Comparison of ENCODE assay signal across 17 cellular contexts in genomic region chr13:48184260-48184659, GRCh38. TPM values are rescaled to one million over a fixed set of nuclear protein-coding genes. Genes with fewer than 3 reads are reported as not detected.
DNase-seq lines count a peak whose midpoint lies in the region; ATAC-seq and TF ChIP-seq lines count a peak whose summit lies in the region.
"Had no signal": no experiment of that assay in that cellular context is flagged by ENCODE, and none has a peak within 500 bp of the region (broad histone marks: within the 10 kb centered on the region; RNA-seq: fewer than 3 reads in every experiment).

No MANE protein-coding gene starts in this region.

- no peak for TF ChIP-seq POLR2A in spleen (IDR thresholded peaks at IDR 0.05)

- no peaks in the 10 kb centered on the region for H3K27me3 ChIP-seq in spleen (replicated peaks in 1 of 7)
- H3K27me3 ChIP-seq: adrenal gland, colonic mucosa, transverse colon had no signal

- peak overlapping the region; percentile 44 for H3K4me3 Mint-ChIP-seq in activated CD8-positive, alpha-beta T cell treated with anti-CD3 and anti-CD28 coated beads for 36 hours
- H3K4me3 Mint-ChIP-seq: activated CD4-positive, alpha-beta memory T cell treated with anti-CD3 and anti-CD28 coated beads for 36 hours; memory B cell had no signal

- no peaks in the 10 kb centered on the region for H3K9me3 Mint-ChIP-seq in activated CD8-positive, alpha-beta T cell treated with anti-CD3 and anti-CD28 coated beads for 36 hours
- H3K9me3 Mint-ChIP-seq: activated CD4-positive, alpha-beta memory T cell treated with anti-CD3 and anti-CD28 coated beads for 36 hours; IgD-negative memory B cell; memory B cell had no signal

- ATAC-seq in GM18498 (IDR thresholded peaks at IDR 0.05; ENCODE audit: unreplicated experiment): peak; percentile 49
- peak; percentile 47 for ATAC-seq in activated CD8-positive, alpha-beta T cell treated with anti-CD3 and anti-CD28 coated beads for 36 hours
- ATAC-seq in GM18873 (IDR thresholded peaks at IDR 0.05; ENCODE audit: low FRiP score, unreplicated experiment): no peak
- no peak for ATAC-seq in GM21529 (IDR thresholded peaks at IDR 0.05; ENCODE audit: unreplicated experiment)

- H3K27ac Mint-ChIP-seq in activated CD8-positive, alpha-beta T cell treated with anti-CD3 and anti-CD28 coated beads for 36 hours: peak overlapping the region; percentile 82
- H3K27ac Mint-ChIP-seq: activated CD4-positive, alpha-beta memory T cell treated with anti-CD3 and anti-CD28 coated beads for 36 hours; memory B cell had no signal

- no peak overlapping the region for H3K4me3 ChIP-seq in spleen
- H3K4me3 ChIP-seq: adrenal gland, colonic mucosa, transverse colon had no signal

- 55 to 72% (median 69%) methylated on average over 4 of the region's 4 CpGs for WGBS in spleen, 5 donors

- H3K36me3 Mint-ChIP-seq in activated CD8-positive, alpha-beta T cell treated with anti-CD3 and anti-CD28 coated beads for 36 hours (ENCODE audit: low read depth): no peaks in the 10 kb centered on the region
- H3K36me3 Mint-ChIP-seq: activated CD4-positive, alpha-beta memory T cell treated with anti-CD3 and anti-CD28 coated beads for 36 hours; IgD-negative memory B cell; memory B cell had no signal

- POLR2A ChIA-PET in activated CD8-positive, alpha-beta T cell treated with anti-CD3 and anti-CD28 coated beads for 36 hours (lab: Charles Lee): interaction anchor here (0.8 to 1.6 kb wide), 5 partner anchors 26 to 50 kb away, joined by 3 to 6 read pairs (median 3); partner anchors contain the start of gene ITM2B
- POLR2A ChIA-PET in RWPE1 (lab: Yijun Ruan, JAX; ENCODE audit: low non-redundant PET): no interaction called here

- CTCF ChIA-PET in activated CD8-positive, alpha-beta T cell treated with anti-CD3 and anti-CD28 coated beads for 36 hours (lab: Charles Lee): interaction anchor here (0.9 to 1.9 kb wide), 7 partner anchors 23 to 57 kb away, joined by 3 to 5 read pairs (median 3); partner anchors contain the start of gene ITM2B
- CTCF ChIA-PET in RWPE1 (lab: Yijun Ruan, JAX): no interaction called here

- TF ChIP-seq CTCF in GM20000 (IDR thresholded peaks at IDR 0.05; ENCODE audit: extremely low read depth, missing control alignments) (no peak), spleen (IDR thresholded peaks at IDR 0.05 in 8 of 11, conservative IDR thresholded peaks at IDR 0.05 in 3 of 11) (no peak), RWPE1 (conservative IDR thresholded peaks at IDR 0.05; ENCODE audit: low read depth) (no peak)
- TF ChIP-seq CTCF in activated CD8-positive, alpha-beta T cell treated with anti-CD3 and anti-CD28 coated beads for 36 hours (IDR thresholded peaks at IDR 0.05): no peak

- H3K36me3 ChIP-seq in spleen: no peaks in the 10 kb centered on the region
- H3K36me3 ChIP-seq: adrenal gland, colonic mucosa, transverse colon had no signal

- H3K4me1 Mint-ChIP-seq in activated CD8-positive, alpha-beta T cell treated with anti-CD3 and anti-CD28 coated beads for 36 hours (ENCODE audit: low read depth): peaks cover 60% of the 10 kb centered on the region

- intact Hi-C loops in activated CD8-positive, alpha-beta T cell treated with anti-CD3 and anti-CD28 coated beads for 36 hours (cut with micrococcal nuclease): no loop called here
- intact Hi-C loops in spleen (cut with DNase I; ENCODE audit: low total_unique reads): no loop called here

- H3K27me3 Mint-ChIP-seq in activated CD8-positive, alpha-beta T cell treated with anti-CD3 and anti-CD28 coated beads for 36 hours: no peaks in the 10 kb centered on the region
- H3K27me3 Mint-ChIP-seq: activated CD4-positive, alpha-beta memory T cell treated with anti-CD3 and anti-CD28 coated beads for 36 hours; memory B cell had no signal

- peaks cover 17 to 77% (median 61%) of the 10 kb centered on the region in 6 donors for H3K4me1 ChIP-seq in spleen
- H3K4me1 ChIP-seq: adrenal gland, Caco-2, colonic mucosa had no signal

- no peaks in the 10 kb centered on the region for H3K9me3 ChIP-seq in spleen
- H3K9me3 ChIP-seq: adrenal gland, Caco-2, colonic mucosa, transverse colon had no signal

- H3K27ac ChIP-seq in spleen (peak overlapping the region in 5 of 8 donors; percentile 3 to 86 (median 78)), RWPE1 (no peak overlapping the region)
- H3K27ac ChIP-seq: adrenal gland, colonic mucosa, transverse colon had no signal

- peak; percentile 32 for DNase-seq in GM20000 (ENCODE audit: low spot score)
- peak; percentile 55 for DNase-seq in activated CD8-positive, alpha-beta T cell treated with anti-CD3 and anti-CD28 coated beads for 36 hours
- DNase-seq in spleen: no peak
- no peak for DNase-seq in SK-N-DZ (ENCODE audit: low spot score)
- no peak for DNase-seq in RWPE1 (ENCODE audit: low spot score)
- DNase-seq: activated CD4-positive, alpha-beta memory T cell treated with anti-CD3 and anti-CD28 coated beads for 36 hours; adrenal gland; Caco-2; colonic mucosa; NCI-H524 treated with DMSO at 0.1 percent for 48 hours; RPMI8226; transverse colon had no signal

RNA-seq across cellular contexts. Expression of gene ITM2B, which starts 48.7 kb away (rescaled TPM):
- total RNA-seq in activated CD8-positive, alpha-beta T cell treated with anti-CD3 and anti-CD28 coated beads for 36 hours: 10 to 100 TPM; 85.5 to 91.2 TPM
- 100 to 1,000 TPM; 603 to 890 (median 793) TPM for total RNA-seq in spleen
- polyA plus RNA-seq in spleen: 100 to 1,000 TPM; 244 to 311 (median 249) TPM
- polyA plus RNA-seq in SK-N-DZ (2014; cell fraction: cytosol; rRNA removed): 141 and 163 TPM in 2 replicates
- 70.9 and 96.0 TPM in 2 replicates for polyA plus RNA-seq in SK-N-DZ (2014; cell fraction: nucleus; rRNA removed)

Comparison
In these comparisons a context has a peak if more than half of its experiments do, and no peak if none do; other contexts are left out.
1. ATAC-seq: peak in GM18498 (single experiment) and activated CD8-positive, alpha-beta T cell treated with anti-CD3 and anti-CD28 coated beads for 36 hours (single experiment); none in GM18873 (single experiment) and GM21529 (single experiment).
2. DNase-seq: peak in GM20000 (single experiment) and activated CD8-positive, alpha-beta T cell treated with anti-CD3 and anti-CD28 coated beads for 36 hours (single experiment); none in spleen (single experiment), SK-N-DZ (single experiment) and RWPE1 (single experiment).
3. RNA of gene ITM2B, which starts 48.7 kb away (total RNA-seq): 603 to 890 TPM in spleen; 85.5 to 91.2 TPM in activated CD8-positive, alpha-beta T cell treated with anti-CD3 and anti-CD28 coated beads for 36 hours; every median in the first group is over 4 times any median in the second.